ENCODE assay signal across 8 cellular contexts in genomic region chr2:8539743-8540551, GRCh38.
DNase-seq lines count a peak whose midpoint lies in the region; ATAC-seq and TF ChIP-seq lines count a peak whose summit lies in the region.

No MANE protein-coding gene starts in this region.

- 69% methylated on average over 12 of the region's 14 CpGs for WGBS in esophagus muscularis mucosa

- no peak for ATAC-seq in natural killer cell treated with Interleukin-12 subunit alpha and Interleukin-12 subunit beta and Interleukin-15 and Interleukin-18, amount 100 ng/mL, for 72 hours
- no peak for ATAC-seq in HG03045 (IDR thresholded peaks at IDR 0.05; ENCODE audit: unreplicated experiment)

- TF ChIP-seq CTCF in Caco-2 (IDR thresholded peaks at IDR 0.05; ENCODE audit: insufficient read depth in 1 of 2, low read depth in 1 of 2, low read length in 1 of 2, severe bottlenecking in 1 of 2, unreplicated experiment in 1 of 2) (peak in 1 of 2 experiments; percentile 25), NB4 (IDR thresholded peaks at IDR 0.05; ENCODE audit: low read depth, low read length) (no peak), colonic mucosa (IDR thresholded peaks at IDR 0.05) (peak; percentile 18), esophagus muscularis mucosa (IDR thresholded peaks at IDR 0.05) (no peak)

- no TSS peak for BruUV-seq in Caco-2 (replicated peaks; lab: Mats Ljungman, UMichigan)

- peak overlapping the region; percentile 51 for H3K4me3 Mint-ChIP-seq in Caco-2 (ENCODE audit: unreplicated experiment)
- peak overlapping the region; percentile 55 for H3K4me3 Mint-ChIP-seq in natural killer cell treated with Interleukin-12 subunit alpha and Interleukin-12 subunit beta and Interleukin-15 and Interleukin-18, amount 100 ng/mL, for 72 hours

- H3K27me3 ChIP-seq in Caco-2 (replicated peaks; ENCODE audit: control insufficient read depth, insufficient read depth, low read length) (no peaks in the 10 kb centered on the region), colonic mucosa (no peaks in the 10 kb centered on the region), esophagus muscularis mucosa (no peaks in the 10 kb centered on the region)

- CTCF ChIA-PET in Caco-2 (lab: Charles Lee) = interaction anchor here (0.8 to 1.9 kb wide), 6 partner anchors 32 to 145 kb away, joined by 3 to 8 read pairs (median 4); no protein-coding TSS in a partner anchor

- H3K27ac ChIP-seq in colonic mucosa = peak overlapping the region; percentile 46
- H3K27ac ChIP-seq in esophagus muscularis mucosa (replicated peaks in 1 of 4) = peak overlapping the region in 2 of 4 donors; percentile 1 to 34
- H3K27ac ChIP-seq in caudate nucleus (ENCODE audit: low read depth, low read length) = no peak overlapping the region

- peaks cover 37% of the 10 kb centered on the region for H3K4me1 Mint-ChIP-seq in Caco-2 (ENCODE audit: low read depth, unreplicated experiment)
- peaks cover 86 to 89% of the 10 kb centered on the region in 2 donors for H3K4me1 Mint-ChIP-seq in natural killer cell treated with Interleukin-12 subunit alpha and Interleukin-12 subunit beta and Interleukin-15 and Interleukin-18, amount 100 ng/mL, for 72 hours (ENCODE audit: low read depth in 2 of 2)

- no peak for TF ChIP-seq EP300 in esophagus muscularis mucosa (IDR thresholded peaks at IDR 0.05)

- H3K4me3 ChIP-seq in Caco-2 (ENCODE audit: low read depth, low read length) = no peak overlapping the region
- no peak overlapping the region for H3K4me3 ChIP-seq in NB4 (ENCODE audit: low read depth, low read length)
- no peak overlapping the region for H3K4me3 ChIP-seq in colonic mucosa
- H3K4me3 ChIP-seq in esophagus muscularis mucosa = no peak overlapping the region

- DNase-seq in Caco-2 (peak; percentile 78 to 82), NB4 (ENCODE audit: low read depth) (peak; percentile 46), colonic mucosa (peak; percentile 76), esophagus muscularis mucosa (ENCODE audit: extremely low spot score) (no peak), caudate nucleus (lab: John Stamatoyannopoulos, UW) (no peak), SHP77 (lab: John Stamatoyannopoulos, UW) (no peak)
- peak; percentile 60 for DNase-seq in natural killer cell treated with Interleukin-12 subunit alpha and Interleukin-12 subunit beta and Interleukin-15 and Interleukin-18, amount 100 ng/mL, for 72 hours (ENCODE audit: low spot score)

- peaks cover 6% of the 10 kb centered on the region for H3K36me3 Mint-ChIP-seq in Caco-2 (ENCODE audit: insufficient read depth, unreplicated experiment)
- H3K36me3 Mint-ChIP-seq in natural killer cell treated with Interleukin-12 subunit alpha and Interleukin-12 subunit beta and Interleukin-15 and Interleukin-18, amount 100 ng/mL, for 72 hours = no peaks in the 10 kb centered on the region

- peak overlapping the region; percentile 8 to 74 for H3K9ac ChIP-seq in colonic mucosa (ENCODE audit: low read depth in 2 of 2, low read length in 2 of 2)

- TF ChIP-seq POLR2A in NB4 (IDR thresholded peaks at IDR 0.05; ENCODE audit: extremely low read depth, insufficient read length) = no peak
- no peak for TF ChIP-seq POLR2A in esophagus muscularis mucosa (IDR thresholded peaks at IDR 0.05; ENCODE audit: low read depth)

- H3K36me3 ChIP-seq in Caco-2 (ENCODE audit: control insufficient read depth, insufficient read depth, low read length) (no peaks in the 10 kb centered on the region), colonic mucosa (no peaks in the 10 kb centered on the region), esophagus muscularis mucosa (no peaks in the 10 kb centered on the region)

- POLR2A ChIA-PET in Caco-2 (lab: Charles Lee) = interaction anchor here (0.7 to 1.5 kb wide), 3 partner anchors 138 to 142 kb away, joined by 3 to 11 read pairs (median 4); partner anchors contain the start of gene ID2

- H3K9me3 Mint-ChIP-seq in Caco-2 (ENCODE audit: unreplicated experiment) = no peaks in the 10 kb centered on the region
- no peaks in the 10 kb centered on the region for H3K9me3 Mint-ChIP-seq in natural killer cell treated with Interleukin-12 subunit alpha and Interleukin-12 subunit beta and Interleukin-15 and Interleukin-18, amount 100 ng/mL, for 72 hours

- H3K9me3 ChIP-seq in Caco-2 (no peaks in the 10 kb centered on the region), colonic mucosa (no peaks in the 10 kb centered on the region), esophagus muscularis mucosa (no peaks in the 10 kb centered on the region)

- H3K4me1 ChIP-seq in Caco-2 (peaks cover 53% of the 10 kb centered on the region), colonic mucosa (peaks cover 6% of the 10 kb centered on the region), esophagus muscularis mucosa (peaks cover 24 to 56% (median 50%) of the 10 kb centered on the region in 4 donors)

- intact Hi-C loops in Caco-2 (cut with micrococcal nuclease; ENCODE audit: unreplicated experiment) = loop anchor here (1.0 to 5.0 kb wide), 4 partner anchors 33 to 145 kb away; no protein-coding TSS in a partner anchor
- intact Hi-C loops in colonic mucosa (cut with DNase I) = no loop called here
- intact Hi-C loops in esophagus muscularis mucosa (cut with DNase I) = no loop called here

- H3K27ac Mint-ChIP-seq in Caco-2 (ENCODE audit: unreplicated experiment) = peak overlapping the region; percentile 82
- peak overlapping the region; percentile 96 to 100 for H3K27ac Mint-ChIP-seq in natural killer cell treated with Interleukin-12 subunit alpha and Interleukin-12 subunit beta and Interleukin-15 and Interleukin-18, amount 100 ng/mL, for 72 hours

- H3K27me3 Mint-ChIP-seq in Caco-2 (ENCODE audit: insufficient read depth, unreplicated experiment) = no peaks in the 10 kb centered on the region
- no peaks in the 10 kb centered on the region for H3K27me3 Mint-ChIP-seq in natural killer cell treated with Interleukin-12 subunit alpha and Interleukin-12 subunit beta and Interleukin-15 and Interleukin-18, amount 100 ng/mL, for 72 hours

Comparison
In these comparisons a context has a peak if more than half of its experiments do, and no peak if none do; other contexts are left out.
1. DNase-seq: peak in Caco-2 (2 of 2), NB4 (single experiment), colonic mucosa (single experiment) and natural killer cell treated with Interleukin-12 subunit alpha and Interleukin-12 subunit beta and Interleukin-15 and Interleukin-18, amount 100 ng/mL, for 72 hours (single experiment); none in esophagus muscularis mucosa (single experiment), caudate nucleus (0 of 61) and SHP77 (0 of 2).